In genomic region chr16:87924937-87925670, GRCh38 we compare ENCODE assay signal across 8 cellular contexts. TPM values are rescaled to one million over a fixed set of nuclear protein-coding genes. Genes with fewer than 3 reads are reported as not detected.
DNase-seq lines count a peak whose midpoint lies in the region; ATAC-seq and TF ChIP-seq lines count a peak whose summit lies in the region.

No MANE protein-coding gene starts in this region.

- H3K4me3 ChIP-seq in A673 (ENCODE audit: low read depth, low read length, poor library complexity, severe bottlenecking) = no peak overlapping the region

- H3K4me1 ChIP-seq in A673 (ENCODE audit: insufficient read depth, low read length, poor library complexity, severe bottlenecking) = peaks cover 21% of the 10 kb centered on the region

- peak; percentile 23 for DNase-seq in A673 (ENCODE audit: low spot score)
- DNase-seq in HT-29 (ENCODE audit: low spot score) = peak; percentile 28
- peak; percentile 63 for DNase-seq in NCI-H526 treated with DMSO at 0.1 percent for 48 hours (lab: John Stamatoyannopoulos, UW)
- no peak for DNase-seq in NK-92 treated with Interleukin-12 subunit alpha and Interleukin-12 subunit beta, amount 100 ng/mL, for 24 hours (lab: John Stamatoyannopoulos, UW)
- DNase-seq in iPS-NIHi7 (ENCODE audit: extremely low spot score) = no peak
- no peak for DNase-seq in HCEC 1CT

- no TSS peak for BruUV-seq in A673 (replicated peaks; lab: Mats Ljungman, UMichigan)

- H3K36me3 ChIP-seq in A673 (ENCODE audit: insufficient read depth, low read length, poor library complexity, severe bottlenecking) = no peaks in the 10 kb centered on the region

- intact Hi-C loops in A673 (cut with micrococcal nuclease; ENCODE audit: unreplicated experiment) = no loop called here

- no peak for TF ChIP-seq CTCF in A673 (conservative IDR thresholded peaks at IDR 0.05; ENCODE audit: low read depth, low read length)

- CTCF ChIA-PET in A673 (lab: Charles Lee) = interaction anchor here (0.7 kb wide), 1 partner anchor 146 kb away, joined by 3 read pairs; no protein-coding TSS in a partner anchor

- H3K27ac ChIP-seq in A673 (ENCODE audit: low read depth, low read length, poor library complexity, severe bottlenecking) = peak overlapping the region; percentile 36

- POLR2A ChIA-PET in A673 (lab: Charles Lee; ENCODE audit: low non-redundant PET) = no interaction called here

- no peaks in the 10 kb centered on the region for H3K27me3 ChIP-seq in A673 (replicated peaks; ENCODE audit: insufficient read depth, low read depth, low read length, poor library complexity)

- H3K9me3 ChIP-seq in A673 (ENCODE audit: low read depth, low read length, poor library complexity, severe bottlenecking) = no peaks in the 10 kb centered on the region

- ATAC-seq in esophagus mucosa (peak; percentile 51), HG03045 (IDR thresholded peaks at IDR 0.05; ENCODE audit: unreplicated experiment) (no peak)

RNA-seq across cellular contexts. Expression of gene CA5A, which starts 11.2 kb away (rescaled TPM):
- not detected in 2 replicates for total RNA-seq in A673 (2021)
- not detected in 2 replicates for total RNA-seq in HT-29 (2014; rRNA removed; shearing (Covaris generic))
- total RNA-seq in esophagus mucosa = not detected

RNA-seq across cellular contexts. Expression of gene BANP, which starts 26.1 kb away (rescaled TPM):
- 35.2 and 44.3 TPM in 2 replicates for total RNA-seq in A673 (2021)
- 19.5 and 22.8 TPM in 2 replicates for total RNA-seq in HT-29 (2014; rRNA removed; shearing (Covaris generic))
- total RNA-seq in esophagus mucosa = 9.6 TPM

RNA-seq across cellular contexts. Expression of gene SLC7A5, which starts 55.8 kb away (rescaled TPM):
- 324 and 371 TPM in 2 replicates for total RNA-seq in A673 (2021)
- total RNA-seq in HT-29 (2014; rRNA removed; shearing (Covaris generic)) = 125 and 147 TPM in 2 replicates
- total RNA-seq in esophagus mucosa = 198 TPM

Comparison
In these comparisons a context has a peak if more than half of its experiments do, and no peak if none do; other contexts are left out.
1. DNase-seq: peak in A673 (single experiment), HT-29 (single experiment) and NCI-H526 treated with DMSO at 0.1 percent for 48 hours (single experiment); none in NK-92 treated with Interleukin-12 subunit alpha and Interleukin-12 subunit beta, amount 100 ng/mL, for 24 hours (single experiment), iPS-NIHi7 (single experiment) and HCEC 1CT (single experiment).